ENCODE assay signal across 22 cellular contexts in genomic region chr19:48650974-48651681, GRCh38. TPM values are rescaled to one million over a fixed set of nuclear protein-coding genes. Genes with fewer than 3 reads are reported as not detected.
"Had no signal": no experiment of that assay in that cellular context is flagged by ENCODE, and none has a peak within 500 bp of the region (broad histone marks: within the 10 kb centered on the region; RNA-seq: fewer than 3 reads in every experiment).

No MANE protein-coding gene starts in this region.

- H3K4me1 ChIP-seq: psoas muscle, testis had no signal

- H3K27ac ChIP-seq: brain microvascular endothelial cell, esophagus muscularis mucosa, lower lobe of right lung, psoas muscle, testis, upper lobe of right lung had no signal

- H3K9me3 ChIP-seq: esophagus muscularis mucosa, lower lobe of right lung, psoas muscle, testis, upper lobe of right lung had no signal

- H3K9me3 Mint-ChIP-seq: activated naive CD4-positive, alpha-beta T cell treated with anti-CD3 and anti-CD28 coated beads, Interleukin-2, amount 50 U/mL, for 24 hours; activated T-helper 2 cell treated with anti-CD3 and anti-CD28 coated beads, Interferon-gamma antibody, Interleukin-2, Interleukin-4, amounts not matched to agents 10 μg/mL and 5 μg/mL and 100 μg/mL, durations not matched to agents 14 hours and 24 hours and 36 hours; natural killer cell; stimulated activated naive CD8-positive, alpha-beta T cell treated with anti-CD3 and anti-CD28 coated beads, Interleukin-15, amount 100 ng/mL, for 72 hours had no signal

- H3K27me3 Mint-ChIP-seq: activated naive CD4-positive, alpha-beta T cell treated with anti-CD3 and anti-CD28 coated beads, Interleukin-2, amount 50 U/mL, for 24 hours; stimulated activated naive CD8-positive, alpha-beta T cell treated with anti-CD3 and anti-CD28 coated beads, Interleukin-15, amount 100 ng/mL, for 72 hours had no signal

- H3K36me3 ChIP-seq: brain microvascular endothelial cell, esophagus muscularis mucosa, lower lobe of right lung, upper lobe of right lung had no signal

- H3K4me3 ChIP-seq: esophagus muscularis mucosa, lower lobe of right lung, psoas muscle, testis, upper lobe of right lung had no signal

- H3K36me3 Mint-ChIP-seq: activated naive CD4-positive, alpha-beta T cell treated with anti-CD3 and anti-CD28 coated beads, Interleukin-2, amount 50 U/mL, for 24 hours; natural killer cell had no signal

- ATAC-seq: lower lobe of right lung; natural killer cell; psoas muscle; sciatic nerve; stimulated activated naive CD8-positive, alpha-beta T cell treated with anti-CD3 and anti-CD28 coated beads, Interleukin-15, amount 100 ng/mL, for 72 hours; upper lobe of right lung had no signal

- H3K27me3 ChIP-seq: brain microvascular endothelial cell, esophagus muscularis mucosa, testis, upper lobe of right lung had no signal

- H3K27ac Mint-ChIP-seq: activated naive CD4-positive, alpha-beta T cell treated with anti-CD3 and anti-CD28 coated beads, Interleukin-2, amount 50 U/mL, for 24 hours; activated T-helper 2 cell treated with anti-CD3 and anti-CD28 coated beads, Interferon-gamma antibody, Interleukin-2, Interleukin-4, amounts not matched to agents 10 μg/mL and 5 μg/mL and 100 μg/mL, durations not matched to agents 14 hours and 24 hours and 36 hours; stimulated activated naive CD8-positive, alpha-beta T cell treated with anti-CD3 and anti-CD28 coated beads, Interleukin-15, amount 100 ng/mL, for 72 hours had no signal

- DNase-seq: activated CD4-positive, alpha-beta T cell treated with anti-CD3 and anti-CD28 coated beads for 4 hours; activated CD8-positive, alpha-beta memory T cell treated with anti-CD3 and anti-CD28 coated beads for 24 hours; amygdala; brain microvascular endothelial cell; hypothalamus; lower lobe of right lung; natural killer cell; occipital lobe; psoas muscle; stimulated activated CD4-positive, alpha-beta T cell treated with anti-CD3 and anti-CD28 coated beads, Interleukin-2, amount 100 ng/mL, for 24 hours; stimulated activated naive CD8-positive, alpha-beta T cell treated with anti-CD3 and anti-CD28 coated beads, Interleukin-15, amount 100 ng/mL, for 72 hours; T1000; testis; upper lobe of right lung had no signal

- FAIRE-seq: endometrium had no signal

- H3K4me3 Mint-ChIP-seq: activated naive CD4-positive, alpha-beta T cell treated with anti-CD3 and anti-CD28 coated beads, Interleukin-2, amount 50 U/mL, for 24 hours; natural killer cell; stimulated activated naive CD8-positive, alpha-beta T cell treated with anti-CD3 and anti-CD28 coated beads, Interleukin-15, amount 100 ng/mL, for 72 hours had no signal

RNA-seq across cellular contexts. Expression of gene NTN5, which starts 21.7 kb away (rescaled TPM):
- total RNA-seq: cerebellum, dermis microvascular lymphatic vessel endothelial cell, fibroblast of villous mesenchyme, occipital lobe had no signal
